ENCODE assay signal across 9 cellular contexts in genomic region chr12:52327086-52327829, GRCh38. TPM values are rescaled to one million over a fixed set of nuclear protein-coding genes. Genes with fewer than 3 reads are reported as not detected.
A peak's percentile ranks its signal among the peaks of the same experiment; 100 is the strongest.
DNase-seq lines count a peak whose midpoint lies in the region; ATAC-seq and TF ChIP-seq lines count a peak whose summit lies in the region.
"Had no signal": no experiment of that assay in that cellular context is flagged by ENCODE, and none has a peak within 500 bp of the region (broad histone marks: within the 10 kb centered on the region; RNA-seq: fewer than 3 reads in every experiment).

No MANE protein-coding gene starts in this region.

- H3K4me1 Mint-ChIP-seq in activated naive CD8-positive, alpha-beta T cell treated with anti-CD3 and anti-CD28 coated beads for 36 hours = peaks cover 10% of the 10 kb centered on the region

- H3K27ac Mint-ChIP-seq in activated naive CD8-positive, alpha-beta T cell treated with anti-CD3 and anti-CD28 coated beads for 36 hours = no peak overlapping the region

- no peaks in the 10 kb centered on the region for H3K9me3 Mint-ChIP-seq in activated naive CD8-positive, alpha-beta T cell treated with anti-CD3 and anti-CD28 coated beads for 36 hours

- H3K4me3 ChIP-seq in GM12865 (ENCODE audit: low read depth, low read length) = no peak overlapping the region
- H3K4me3 ChIP-seq: skin epidermis had no signal

- H3K36me3 Mint-ChIP-seq in activated naive CD8-positive, alpha-beta T cell treated with anti-CD3 and anti-CD28 coated beads for 36 hours = no peaks in the 10 kb centered on the region

- DNase-seq in GM12865 (ENCODE audit: low read depth) (peak; percentile 92), NCI-H1105 (lab: John Stamatoyannopoulos, UW) (peak; percentile 26), SKM-1 (lab: John Stamatoyannopoulos, UW; ENCODE audit: unreplicated experiment) (peak; percentile 18), cardiac septum (ENCODE audit: low spot score) (peak; percentile 82), putamen (ENCODE audit: low spot score) (peak; percentile 76)
- peak; percentile 74 for DNase-seq in activated naive CD8-positive, alpha-beta T cell treated with anti-CD3 and anti-CD28 coated beads for 36 hours

- peaks cover 8% of the 10 kb centered on the region for H3K27me3 Mint-ChIP-seq in activated naive CD8-positive, alpha-beta T cell treated with anti-CD3 and anti-CD28 coated beads for 36 hours

- no peak overlapping the region for H3K4me3 Mint-ChIP-seq in activated naive CD8-positive, alpha-beta T cell treated with anti-CD3 and anti-CD28 coated beads for 36 hours

- ATAC-seq in HG02623 (IDR thresholded peaks at IDR 0.05; ENCODE audit: unreplicated experiment) (peak; percentile 86), GM19467 (IDR thresholded peaks at IDR 0.05; ENCODE audit: unreplicated experiment) (no peak)

- intact Hi-C loops in cardiac septum (cut with DNase I) = loop anchor here (1.0 kb wide), 1 partner anchor 171 kb away; no protein-coding TSS in a partner anchor

- peak; percentile 84 for TF ChIP-seq CTCF in GM12865 (IDR thresholded peaks at IDR 0.05; ENCODE audit: insufficient read depth, low read depth, low read length, missing control alignments)

RNA-seq across cellular contexts. Expression of gene KRT83, which starts 6.1 kb away (rescaled TPM):
- total RNA-seq in activated naive CD8-positive, alpha-beta T cell treated with anti-CD3 and anti-CD28 coated beads for 36 hours = not detected
- not detected for total RNA-seq in cardiac septum

RNA-seq across cellular contexts. Expression of gene KRT81, which starts 35.9 kb away (rescaled TPM):
- total RNA-seq in activated naive CD8-positive, alpha-beta T cell treated with anti-CD3 and anti-CD28 coated beads for 36 hours = not detected
- not detected for total RNA-seq in cardiac septum

RNA-seq across cellular contexts. Expression of gene KRT85, which starts 40.0 kb away (rescaled TPM):
- not detected for total RNA-seq in activated naive CD8-positive, alpha-beta T cell treated with anti-CD3 and anti-CD28 coated beads for 36 hours
- total RNA-seq in cardiac septum = not detected

RNA-seq across cellular contexts. Expression of gene KRT86, which starts 52.8 kb away (rescaled TPM):
- not detected for total RNA-seq in activated naive CD8-positive, alpha-beta T cell treated with anti-CD3 and anti-CD28 coated beads for 36 hours
- not detected for total RNA-seq in cardiac septum

RNA-seq across cellular contexts. Expression of gene KRT84, which starts 58.2 kb away (rescaled TPM):
- not detected for total RNA-seq in activated naive CD8-positive, alpha-beta T cell treated with anti-CD3 and anti-CD28 coated beads for 36 hours
- total RNA-seq in cardiac septum = not detected

Comparison
In these comparisons a context has a peak if more than half of its experiments do, and no peak if none do; other contexts are left out.
1. DNase-seq: peak in every context shown above with its lines; median percentile 92 in GM12865; 82 in cardiac septum; 76 in putamen; 74 in activated naive CD8-positive, alpha-beta T cell treated with anti-CD3 and anti-CD28 coated beads for 36 hours; 26 in NCI-H1105; 18 in SKM-1.